ENCODE assay signal across 1 cellular context in genomic region chr6:98156580-98156979, GRCh38.
TF ChIP-seq lines count a peak whose summit lies in the region.

No MANE protein-coding gene starts in this region.

TF ChIP-seq in GM23338, 12 proteins besides CTCF, POLR2A, EP300 and RAD21 (continued from another document):
- TF ChIP-seq ZNF462 (CRISPR knock-in tag; IDR thresholded peaks at IDR 0.05) (no peak), POLR2AphosphoS5 (IDR thresholded peaks at IDR 0.05; ENCODE audit: low read depth) (no peak), ZNF114 (CRISPR knock-in tag; IDR thresholded peaks at IDR 0.05) (no peak), CREB1 (CRISPR knock-in tag; IDR thresholded peaks at IDR 0.05; ENCODE audit: low read depth) (no peak), NANOG (IDR thresholded peaks at IDR 0.05; ENCODE audit: borderline replicate concordance) (no peak)
